In genomic region chr17:69050999-69051775, GRCh38 we compare ENCODE assay signal across 20 cellular contexts. TPM values are rescaled to one million over a fixed set of nuclear protein-coding genes. Genes with fewer than 3 reads are reported as not detected.
DNase-seq lines count a peak whose midpoint lies in the region; ATAC-seq, FAIRE-seq and TF ChIP-seq lines count a peak whose summit lies in the region.
"Had no signal": no experiment of that assay in that cellular context is flagged by ENCODE, and none has a peak within 500 bp of the region (broad histone marks: within the 10 kb centered on the region; RNA-seq: fewer than 3 reads in every experiment).

No MANE protein-coding gene starts in this region.

- peaks cover 14% of the 10 kb centered on the region for H3K36me3 Mint-ChIP-seq in nephron (ENCODE audit: low read depth)
- H3K36me3 Mint-ChIP-seq: natural killer cell had no signal

- FAIRE-seq in endometrium (lab: Jason Lieb, UNC), result peak; percentile 85

- DNase-seq in AG08395 (ENCODE audit: low spot score) (peak; percentile 12), HCEC 1CT (peak; percentile 71), mesenteric fat pad (ENCODE audit: low spot score) (no peak)
- DNase-seq in activated CD4-positive, alpha-beta T cell treated with anti-CD3 and anti-CD28 coated beads, Interleukin-2, amount 50 U/mL, for 4 hours, result no peak
- no peak for DNase-seq in stimulated activated CD4-positive, alpha-beta T cell treated with anti-CD3 and anti-CD28 coated beads, Interleukin-12 subunit alpha, Interleukin-12 subunit beta, amount 100 ng/mL, for 4 hours
- DNase-seq: activated CD8-positive, alpha-beta memory T cell treated with anti-CD3 and anti-CD28 coated beads, Interleukin-2, amount 50 U/mL, for 48 hours; activated naive CD4-positive, alpha-beta T cell treated with anti-CD3 and anti-CD28 coated beads for 36 hours; central memory CD4-positive, alpha-beta T cell; DMS153; natural killer cell; NCI-H2029; NCI-H510A treated with DMSO at 0.1 percent for 48 hours; PC-9; SW 1271; upper lobe of right lung had no signal

- no peak for ATAC-seq in GM21825 (IDR thresholded peaks at IDR 0.05; ENCODE audit: unreplicated experiment)
- ATAC-seq: left lobe of liver, natural killer cell, upper lobe of right lung had no signal

- peak overlapping the region; percentile 46 to 95 (median 85) for H3K27ac Mint-ChIP-seq in nephron
- H3K27ac Mint-ChIP-seq: activated naive CD4-positive, alpha-beta T cell treated with anti-CD3 and anti-CD28 coated beads for 36 hours; B cell; natural killer cell had no signal

- no peak overlapping the region for H3K4me3 Mint-ChIP-seq in nephron
- H3K4me3 Mint-ChIP-seq: activated naive CD4-positive, alpha-beta T cell treated with anti-CD3 and anti-CD28 coated beads for 36 hours; B cell; natural killer cell had no signal

- H3K4me1 Mint-ChIP-seq in nephron, result peaks cover 24% of the 10 kb centered on the region
- H3K4me1 Mint-ChIP-seq: B cell had no signal

- H3K9me3 Mint-ChIP-seq in nephron, result peaks cover 31% of the 10 kb centered on the region

- no peak for TF ChIP-seq CTCF in nephron (IDR thresholded peaks at IDR 0.05; ENCODE audit: unreplicated experiment in 3 of 3)

- H3K27me3 Mint-ChIP-seq in nephron (ENCODE audit: low read depth), result no peaks in the 10 kb centered on the region
- H3K27me3 Mint-ChIP-seq: B cell had no signal

RNA-seq across cellular contexts. Expression of gene ABCA9, which starts 9.5 kb away (rescaled TPM):
- total RNA-seq in mesenteric fat pad, result 57.5 TPM
- total RNA-seq: activated naive CD4-positive, alpha-beta T cell treated with anti-CD3 and anti-CD28 coated beads for 36 hours; PC-9 had no signal

Comparison
In these comparisons a context has a peak if more than half of its experiments do, and no peak if none do; other contexts are left out.
1. DNase-seq: peak in AG08395 (single experiment) and HCEC 1CT (single experiment); none in mesenteric fat pad (single experiment), activated CD4-positive, alpha-beta T cell treated with anti-CD3 and anti-CD28 coated beads, Interleukin-2, amount 50 U/mL, for 4 hours (0 of 2) and stimulated activated CD4-positive, alpha-beta T cell treated with anti-CD3 and anti-CD28 coated beads, Interleukin-12 subunit alpha, Interleukin-12 subunit beta, amount 100 ng/mL, for 4 hours (single experiment).